Comparison of ENCODE assay signal across 9 cellular contexts in the genomic region with DNA sequence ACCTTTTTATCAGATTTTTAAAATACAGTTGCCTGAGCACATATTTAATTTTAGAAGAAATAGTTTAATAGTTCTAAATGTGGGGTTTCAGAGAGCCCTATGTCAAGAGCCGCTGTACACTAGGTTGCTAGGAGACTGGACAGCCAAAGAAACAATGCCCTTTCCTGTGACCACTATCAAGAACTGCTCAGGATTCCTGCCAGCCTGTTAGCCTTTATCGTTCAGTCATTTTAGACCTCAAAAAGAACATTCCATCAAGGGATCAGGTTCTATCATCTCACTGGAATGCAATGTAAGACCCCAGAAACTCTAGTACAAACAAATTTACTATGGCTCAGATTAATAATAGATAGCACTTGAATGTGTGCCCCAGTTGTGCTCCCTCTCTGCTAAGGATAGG.
A peak's percentile ranks its signal among the peaks of the same experiment; 100 is the strongest.
DNase-seq lines count a peak whose midpoint lies in the region; ATAC-seq and TF ChIP-seq lines count a peak whose summit lies in the region.
"Had no signal": no experiment of that assay in that cellular context is flagged by ENCODE, and none has a peak within 500 bp of the region (broad histone marks: within the 10 kb centered on the region; RNA-seq: fewer than 3 reads in every experiment).

No MANE protein-coding gene starts in this region.

- in situ Hi-C loops in G401 (cut with HindIII; ENCODE audit: low sequenced_read_pairs): no loop called here

- H3K4me3 Mint-ChIP-seq in WTC11: no peak overlapping the region
- H3K4me3 Mint-ChIP-seq in osteocyte (ENCODE audit: unreplicated experiment): no peak overlapping the region

- H3K27me3 Mint-ChIP-seq in WTC11 (ENCODE audit: low read depth): no peaks in the 10 kb centered on the region; the same call in 1 of the 2 replicates
- no peaks in the 10 kb centered on the region for H3K27me3 Mint-ChIP-seq in osteocyte (ENCODE audit: unreplicated experiment)

- H3K36me3 Mint-ChIP-seq in WTC11 (no peaks in the 10 kb centered on the region; the same call in 1 of the 2 replicates), osteocyte (ENCODE audit: unreplicated experiment) (peaks cover 2% of the 10 kb centered on the region)

- no peak overlapping the region for H3K4me3 ChIP-seq in AG10803 (ENCODE audit: low read length)

- DNase-seq in AG10803 (ENCODE audit: low read depth) (peak; percentile 62), WTC11 (ENCODE audit: low spot score) (no peak), foreskin melanocyte (peak; percentile 28), osteocyte (ENCODE audit: extremely low spot score, unreplicated experiment) (no peak), G401 (ENCODE audit: low spot score) (no peak), NCI-H187 treated with DMSO at 0.1 percent for 48 hours (lab: John Stamatoyannopoulos, UW) (no peak)
- DNase-seq in activated effector memory CD4-positive, alpha-beta T cell treated with anti-CD3 and anti-CD28 coated beads, Interleukin-2, amount 50 U/mL, for 16 hours: no peak
- DNase-seq: activated T-cell treated with anti-CD3 and anti-CD28 coated beads, Interleukin-2, amount 50 U/mL, for 48 hours had no signal

- CTCF ChIA-PET in WTC11 (lab: Charles Lee): interaction anchor here (1.0 to 1.6 kb wide), 2 partner anchors 11 to 182 kb away, joined by 4 to 6 read pairs; a partner anchor contains a TSS

- POLR2A ChIA-PET in WTC11 (lab: Charles Lee): interaction anchor here (0.7 kb wide), 1 partner anchor 9 kb away, joined by 6 read pairs; no protein-coding TSS in a partner anchor

- no peak for TF ChIP-seq CTCF in AG10803 (conservative IDR thresholded peaks at IDR 0.05; ENCODE audit: low read length)
- no peak for TF ChIP-seq CTCF in WTC11 (IDR thresholded peaks at IDR 0.05)
- no peak for TF ChIP-seq CTCF in osteocyte (IDR thresholded peaks at IDR 0.05)

- H3K9me3 Mint-ChIP-seq in WTC11 (peaks cover 1% of the 10 kb centered on the region; the same call in 1 of the 2 replicates), osteocyte (ENCODE audit: unreplicated experiment) (no peaks in the 10 kb centered on the region)

- peaks cover 38% of the 10 kb centered on the region for H3K4me1 Mint-ChIP-seq in WTC11
- H3K4me1 Mint-ChIP-seq in osteocyte (ENCODE audit: unreplicated experiment): peaks cover 41% of the 10 kb centered on the region

- H3K27ac Mint-ChIP-seq in WTC11: no peak overlapping the region
- H3K27ac Mint-ChIP-seq in osteocyte (ENCODE audit: unreplicated experiment): peak overlapping the region; percentile 89

- ATAC-seq in WTC11: peak; percentile 12; the same call in 1 of the 2 replicates
- ATAC-seq in HG02973 (IDR thresholded peaks at IDR 0.05; ENCODE audit: unreplicated experiment): no peak

TF ChIP-seq in WTC11, 78 proteins besides CTCF, POLR2A, EP300 and RAD21:
- no peak for TF ChIP-seq CREB1 (CRISPR knock-in tag; IDR thresholded peaks at IDR 0.05)
- TF ChIP-seq, protein P1, sequence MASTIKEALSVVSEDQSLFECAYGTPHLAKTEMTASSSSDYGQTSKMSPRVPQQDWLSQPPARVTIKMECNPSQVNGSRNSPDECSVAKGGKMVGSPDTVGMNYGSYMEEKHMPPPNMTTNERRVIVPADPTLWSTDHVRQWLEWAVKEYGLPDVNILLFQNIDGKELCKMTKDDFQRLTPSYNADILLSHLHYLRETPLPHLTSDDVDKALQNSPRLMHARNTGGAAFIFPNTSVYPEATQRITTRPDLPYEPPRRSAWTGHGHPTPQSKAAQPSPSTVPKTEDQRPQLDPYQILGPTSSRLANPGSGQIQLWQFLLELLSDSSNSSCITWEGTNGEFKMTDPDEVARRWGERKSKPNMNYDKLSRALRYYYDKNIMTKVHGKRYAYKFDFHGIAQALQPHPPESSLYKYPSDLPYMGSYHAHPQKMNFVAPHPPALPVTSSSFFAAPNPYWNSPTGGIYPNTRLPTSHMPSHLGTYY (CRISPR knock-in tag; IDR thresholded peaks at IDR 0.05): no peak
- TF ChIP-seq, protein P2, sequence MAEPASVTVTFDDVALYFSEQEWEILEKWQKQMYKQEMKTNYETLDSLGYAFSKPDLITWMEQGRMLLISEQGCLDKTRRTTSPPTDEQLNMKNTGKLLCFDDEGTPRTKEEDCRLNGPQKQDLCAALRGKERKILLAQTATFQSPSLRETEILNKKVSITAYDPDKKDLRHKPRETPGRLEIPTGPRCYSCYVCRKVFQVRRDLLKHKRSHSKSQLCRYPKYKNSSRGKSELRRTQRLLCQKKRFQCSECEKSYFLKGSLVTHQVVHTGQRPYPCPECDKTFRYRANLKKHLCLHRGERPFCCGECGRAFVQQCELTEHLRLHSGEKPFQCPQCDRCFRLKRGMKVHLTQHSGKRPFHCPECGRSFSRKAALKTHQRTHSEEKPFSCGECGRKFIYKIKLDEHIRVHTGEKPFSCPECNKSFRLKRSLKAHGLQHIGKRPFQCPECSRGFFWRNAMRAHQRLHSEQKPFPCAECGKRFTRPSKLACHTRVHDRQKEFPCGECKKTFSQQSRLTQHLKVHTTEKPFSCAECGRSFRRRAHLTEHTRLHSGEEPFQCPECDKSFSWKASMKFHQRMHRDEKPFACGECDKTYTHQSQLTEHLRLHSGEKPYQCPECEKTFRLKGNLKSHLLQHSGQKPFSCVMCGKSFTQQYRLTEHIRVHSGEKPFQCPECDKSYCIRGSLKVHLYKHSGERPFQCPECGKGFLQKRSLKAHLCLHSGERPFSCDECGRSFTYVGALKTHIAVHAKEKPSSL (CRISPR knock-in tag; conservative IDR thresholded peaks at IDR 0.05): no peak
- TF ChIP-seq, protein P3, sequence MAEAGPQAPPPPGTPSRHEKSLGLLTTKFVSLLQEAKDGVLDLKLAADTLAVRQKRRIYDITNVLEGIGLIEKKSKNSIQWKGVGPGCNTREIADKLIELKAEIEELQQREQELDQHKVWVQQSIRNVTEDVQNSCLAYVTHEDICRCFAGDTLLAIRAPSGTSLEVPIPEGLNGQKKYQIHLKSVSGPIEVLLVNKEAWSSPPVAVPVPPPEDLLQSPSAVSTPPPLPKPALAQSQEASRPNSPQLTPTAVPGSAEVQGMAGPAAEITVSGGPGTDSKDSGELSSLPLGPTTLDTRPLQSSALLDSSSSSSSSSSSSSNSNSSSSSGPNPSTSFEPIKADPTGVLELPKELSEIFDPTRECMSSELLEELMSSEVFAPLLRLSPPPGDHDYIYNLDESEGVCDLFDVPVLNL (CRISPR knock-in tag; IDR thresholded peaks at IDR 0.05; ENCODE audit: borderline replicate concordance, low read depth): no peak
- TF ChIP-seq, protein P4, sequence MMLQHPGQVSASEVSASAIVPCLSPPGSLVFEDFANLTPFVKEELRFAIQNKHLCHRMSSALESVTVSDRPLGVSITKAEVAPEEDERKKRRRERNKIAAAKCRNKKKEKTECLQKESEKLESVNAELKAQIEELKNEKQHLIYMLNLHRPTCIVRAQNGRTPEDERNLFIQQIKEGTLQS (CRISPR knock-in tag; conservative IDR thresholded peaks at IDR 0.05): no peak
- TF ChIP-seq GABPB1 (CRISPR knock-in tag; IDR thresholded peaks at IDR 0.05): no peak
- TF ChIP-seq, protein P5, sequence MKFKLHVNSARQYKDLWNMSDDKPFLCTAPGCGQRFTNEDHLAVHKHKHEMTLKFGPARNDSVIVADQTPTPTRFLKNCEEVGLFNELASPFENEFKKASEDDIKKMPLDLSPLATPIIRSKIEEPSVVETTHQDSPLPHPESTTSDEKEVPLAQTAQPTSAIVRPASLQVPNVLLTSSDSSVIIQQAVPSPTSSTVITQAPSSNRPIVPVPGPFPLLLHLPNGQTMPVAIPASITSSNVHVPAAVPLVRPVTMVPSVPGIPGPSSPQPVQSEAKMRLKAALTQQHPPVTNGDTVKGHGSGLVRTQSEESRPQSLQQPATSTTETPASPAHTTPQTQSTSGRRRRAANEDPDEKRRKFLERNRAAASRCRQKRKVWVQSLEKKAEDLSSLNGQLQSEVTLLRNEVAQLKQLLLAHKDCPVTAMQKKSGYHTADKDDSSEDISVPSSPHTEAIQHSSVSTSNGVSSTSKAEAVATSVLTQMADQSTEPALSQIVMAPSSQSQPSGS (CRISPR knock-in tag; IDR thresholded peaks at IDR 0.05; ENCODE audit: borderline replicate concordance, low read depth): no peak
- TF ChIP-seq JUN (CRISPR knock-in tag; IDR thresholded peaks at IDR 0.05): no peak
- no peak for TF ChIP-seq SOX15 (CRISPR knock-in tag; IDR thresholded peaks at IDR 0.05)
- no peak for TF ChIP-seq NR2C2 (CRISPR knock-in tag; IDR thresholded peaks at IDR 0.05)
- TF ChIP-seq ZNF138 (CRISPR knock-in tag; conservative IDR thresholded peaks at IDR 0.05): no peak
- no peak for TF ChIP-seq EMX1 (CRISPR knock-in tag; IDR thresholded peaks at IDR 0.05)

Comparison
In these comparisons a context has a peak if more than half of its experiments do, and no peak if none do; other contexts are left out.
1. DNase-seq: peak in AG10803 (single experiment) and foreskin melanocyte (single experiment); none in WTC11 (single experiment), osteocyte (single experiment), activated effector memory CD4-positive, alpha-beta T cell treated with anti-CD3 and anti-CD28 coated beads, Interleukin-2, amount 50 U/mL, for 16 hours (single experiment), G401 (single experiment) and NCI-H187 treated with DMSO at 0.1 percent for 48 hours (single experiment).